In genomic region chr12:15631007-15631715, GRCh38 we compare ENCODE assay signal across 14 cellular contexts.
A peak's percentile ranks its signal among the peaks of the same experiment; 100 is the strongest.
DNase-seq lines count a peak whose midpoint lies in the region; ATAC-seq and TF ChIP-seq lines count a peak whose summit lies in the region.
"Had no signal": no experiment of that assay in that cellular context is flagged by ENCODE, and none has a peak within 500 bp of the region (broad histone marks: within the 10 kb centered on the region; RNA-seq: fewer than 3 reads in every experiment).

No MANE protein-coding gene starts in this region.

- no peaks in the 10 kb centered on the region for H4K20me1 ChIP-seq in Karpas-422 (ENCODE audit: insufficient read depth, low read depth, low read length)

- ATAC-seq in thoracic aorta (ENCODE audit: insufficient number of reproducible peaks, low FRiP score, low read depth), result no peak
- no peak for ATAC-seq in GM18505 (IDR thresholded peaks at IDR 0.05; ENCODE audit: unreplicated experiment)
- ATAC-seq in GM21423 (IDR thresholded peaks at IDR 0.05; ENCODE audit: unreplicated experiment), result no peak
- ATAC-seq: activated CD8-positive, alpha-beta memory T cell treated with anti-CD3 and anti-CD28 coated beads, Interleukin-2, amount 10 ng/mL, durations not matched to agents 7 days and 5 days; stimulated activated naive B cell treated with anti-CD40 and anti-IgM and Interleukin-4, amounts not matched to agents 10 μg/mL and 1 μg/mL and 100 μg/mL, for 72 hours had no signal

- no peaks in the 10 kb centered on the region for H3K27me3 Mint-ChIP-seq in HFFc6 (ENCODE audit: insufficient read depth)
- H3K27me3 Mint-ChIP-seq: activated naive CD8-positive, alpha-beta T cell; stimulated activated naive B cell treated with anti-CD40 and anti-IgM and Interleukin-4, amounts not matched to agents 10 μg/mL and 1 μg/mL and 100 μg/mL, for 72 hours had no signal

- H3K9me3 ChIP-seq in SJCRH30 (replicated peaks), result no peaks in the 10 kb centered on the region
- no peaks in the 10 kb centered on the region for H3K9me3 ChIP-seq in thoracic aorta
- H3K9me3 ChIP-seq in Karpas-422 (ENCODE audit: low read length), result no peaks in the 10 kb centered on the region

- no peaks in the 10 kb centered on the region for H3K9me3 Mint-ChIP-seq in HFFc6
- H3K9me3 Mint-ChIP-seq: stimulated activated naive B cell treated with anti-CD40 and anti-IgM and Interleukin-4, amounts not matched to agents 10 μg/mL and 1 μg/mL and 100 μg/mL, for 72 hours had no signal

- H3K9ac ChIP-seq in Karpas-422 (ENCODE audit: low read length), result no peak overlapping the region

- H3K4me1 Mint-ChIP-seq in HFFc6 (ENCODE audit: low read depth), result peaks cover 85% of the 10 kb centered on the region
- H3K4me1 Mint-ChIP-seq: activated CD8-positive, alpha-beta memory T cell treated with anti-CD3 and anti-CD28 coated beads, Interleukin-2, amount 10 ng/mL, durations not matched to agents 7 days and 5 days had no signal

- peak overlapping the region; percentile 97 for H3K27ac Mint-ChIP-seq in HFFc6
- H3K27ac Mint-ChIP-seq: activated CD8-positive, alpha-beta memory T cell treated with anti-CD3 and anti-CD28 coated beads, Interleukin-2, amount 10 ng/mL, durations not matched to agents 7 days and 5 days; activated naive CD8-positive, alpha-beta T cell; CD4-positive, alpha-beta memory T cell; stimulated activated naive B cell treated with anti-CD40 and anti-IgM and Interleukin-4, amounts not matched to agents 10 μg/mL and 1 μg/mL and 100 μg/mL, for 72 hours had no signal

- no peaks in the 10 kb centered on the region for H3K9me2 ChIP-seq in Karpas-422 (replicated peaks; ENCODE audit: insufficient read depth, low read length)

- peak overlapping the region; percentile 75 for H3K4me3 Mint-ChIP-seq in HFFc6
- H3K4me3 Mint-ChIP-seq: activated CD8-positive, alpha-beta memory T cell treated with anti-CD3 and anti-CD28 coated beads, Interleukin-2, amount 10 ng/mL, durations not matched to agents 7 days and 5 days; activated naive CD8-positive, alpha-beta T cell; CD4-positive, alpha-beta memory T cell; stimulated activated naive B cell treated with anti-CD40 and anti-IgM and Interleukin-4, amounts not matched to agents 10 μg/mL and 1 μg/mL and 100 μg/mL, for 72 hours had no signal

- no peak overlapping the region for H2AFZ ChIP-seq in Karpas-422 (ENCODE audit: low read length)

- no peak overlapping the region for H3K4me2 ChIP-seq in Karpas-422 (ENCODE audit: low read depth, low read length, poor library complexity, severe bottlenecking)

- no peaks in the 10 kb centered on the region for H3K27me3 ChIP-seq in SJCRH30
- no peaks in the 10 kb centered on the region for H3K27me3 ChIP-seq in layer of hippocampus (ENCODE audit: control insufficient read depth, insufficient read depth, low read length)
- H3K27me3 ChIP-seq in thoracic aorta (replicated peaks; ENCODE audit: insufficient read depth), result no peaks in the 10 kb centered on the region
- no peaks in the 10 kb centered on the region for H3K27me3 ChIP-seq in Karpas-422 (ENCODE audit: low read length)

- H3K79me2 ChIP-seq in Karpas-422 (ENCODE audit: low read length), result no peaks in the 10 kb centered on the region

- H3K36me3 ChIP-seq in SJCRH30, result no peaks in the 10 kb centered on the region; the same call in 1 of the 2 replicates
- H3K36me3 ChIP-seq in thoracic aorta, result no peaks in the 10 kb centered on the region
- no peaks in the 10 kb centered on the region for H3K36me3 ChIP-seq in Karpas-422 (ENCODE audit: insufficient read depth, low read length)

- no peak for TF ChIP-seq POLR2A in GM18505 (IDR thresholded peaks at IDR 0.05; ENCODE audit: borderline replicate concordance, extremely low read depth, insufficient read depth, insufficient read length)

- H3K27ac ChIP-seq in SJCRH30 (no peak overlapping the region), layer of hippocampus (ENCODE audit: low read depth, low read length) (peak overlapping the region; percentile 47), thoracic aorta (peak overlapping the region; percentile 92 to 95), Karpas-422 (ENCODE audit: low read length) (no peak overlapping the region)

- TF ChIP-seq CTCF in HFFc6 (IDR thresholded peaks at IDR 0.05) (no peak), thoracic aorta (IDR thresholded peaks at IDR 0.05) (no peak)

- H3K4me3 ChIP-seq in SJCRH30 (no peak overlapping the region), thoracic aorta (no peak overlapping the region), Karpas-422 (ENCODE audit: low read length) (no peak overlapping the region)

- DNase-seq in HFFc6, result no peak
- peak; percentile 8 to 45 for DNase-seq in SJCRH30
- DNase-seq in thoracic aorta (ENCODE audit: low spot score), result no peak
- no peak for DNase-seq in Karpas-422
- DNase-seq: activated CD8-positive, alpha-beta memory T cell treated with anti-CD3 and anti-CD28 coated beads, Interleukin-2, amount 10 ng/mL, durations not matched to agents 7 days and 5 days; CD4-positive, alpha-beta memory T cell; NCI-H1105; NCI-H510A; stimulated activated CD4-positive, alpha-beta T cell treated with anti-CD3 and anti-CD28 coated beads, Interleukin-2, amount 100 ng/mL, for 24 hours; stimulated activated naive B cell treated with anti-CD40 and anti-IgM and Interleukin-4, amounts not matched to agents 10 μg/mL and 1 μg/mL and 100 μg/mL, for 72 hours had no signal

- H3K36me3 Mint-ChIP-seq in HFFc6 (ENCODE audit: low read depth), result peaks cover 33% of the 10 kb centered on the region
- H3K36me3 Mint-ChIP-seq: activated CD8-positive, alpha-beta memory T cell treated with anti-CD3 and anti-CD28 coated beads, Interleukin-2, amount 10 ng/mL, durations not matched to agents 7 days and 5 days; activated naive CD8-positive, alpha-beta T cell; CD4-positive, alpha-beta memory T cell; stimulated activated naive B cell treated with anti-CD40 and anti-IgM and Interleukin-4, amounts not matched to agents 10 μg/mL and 1 μg/mL and 100 μg/mL, for 72 hours had no signal

- H3K4me1 ChIP-seq in SJCRH30 (peaks cover 35% of the 10 kb centered on the region), thoracic aorta (ENCODE audit: control insufficient read depth in 1 of 2, low read depth in 2 of 2) (peaks cover 33 to 51% of the 10 kb centered on the region in 2 donors), Karpas-422 (ENCODE audit: low read length) (peaks cover 18% of the 10 kb centered on the region)

Comparison
In these comparisons a context has a peak if more than half of its experiments do, and no peak if none do; other contexts are left out.
1. DNase-seq: peak in SJCRH30 (2 of 2); none in HFFc6 (single experiment), thoracic aorta (single experiment) and Karpas-422 (single experiment).
2. H3K27ac ChIP-seq: peak in layer of hippocampus (single experiment) and thoracic aorta (2 of 2); none in SJCRH30 (single experiment) and Karpas-422 (single experiment).